24 cellular contexts compared by ENCODE assay signal in the genomic region with DNA sequence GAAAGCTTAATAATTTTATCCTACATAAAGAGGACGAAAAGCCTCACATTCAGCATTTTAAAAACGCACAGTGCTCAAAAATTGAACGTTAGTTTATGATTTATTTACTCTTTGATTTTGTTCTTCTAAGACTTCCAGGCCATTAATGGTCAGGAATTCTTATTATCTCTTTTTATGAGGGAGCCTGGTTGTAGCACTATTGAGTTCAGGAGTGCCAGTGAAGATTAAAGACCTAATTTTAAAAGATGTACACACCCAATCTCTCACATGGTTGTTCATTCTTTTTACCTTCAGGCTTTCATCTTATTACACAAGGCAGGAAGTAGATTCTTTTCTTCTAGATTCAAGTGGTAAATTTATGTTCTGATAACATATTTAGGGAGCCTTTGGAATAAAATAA.
"Had no signal": no experiment of that assay in that cellular context is flagged by ENCODE, and none has a peak within 500 bp of the region (broad histone marks: within the 10 kb centered on the region; RNA-seq: fewer than 3 reads in every experiment).

No MANE protein-coding gene starts in this region.

- H3K36me3 Mint-ChIP-seq: activated naive CD4-positive, alpha-beta T cell treated with anti-CD3 and anti-CD28 coated beads, Interleukin-2, amount 10 ng/mL, durations not matched to agents 7 days and 5 days; brain; immature natural killer cell; naive thymus-derived CD8-positive, alpha-beta T cell had no signal

- H3K27me3 Mint-ChIP-seq: activated naive CD4-positive, alpha-beta T cell treated with anti-CD3 and anti-CD28 coated beads, Interleukin-2, amount 10 ng/mL, durations not matched to agents 7 days and 5 days; brain; progenitor cell of endocrine pancreas; stimulated activated naive CD8-positive, alpha-beta T cell treated with anti-CD3 and anti-CD28 coated beads, Interleukin-15, Interleukin-2, amounts not matched to agents 100 ng/mL and 50 ng/mL, for 24 hours had no signal

- H3K27ac ChIP-seq: left lung, thyroid gland had no signal

- H3K4me1 ChIP-seq: left lung, thyroid gland had no signal

- H3K36me3 ChIP-seq: left lung, thyroid gland had no signal

- DNase-seq: activated CD4-positive, alpha-beta T cell treated with anti-CD3 and anti-CD28 coated beads for 4 hours; activated CD4-positive, alpha-beta T cell treated with anti-CD3 and anti-CD28 coated beads, Interleukin-2, amount 50 U/mL, for 48 hours; activated CD4-positive, CD25-positive, alpha-beta regulatory T cell; activated CD8-positive, alpha-beta memory T cell treated with anti-CD3 and anti-CD28 coated beads, Interleukin-2, amount 50 U/mL, for 48 hours; activated effector memory CD4-positive, alpha-beta T cell treated with anti-CD3 and anti-CD28 coated beads, Interleukin-2, amount 50 U/mL, for 16 hours; activated naive CD4-positive, alpha-beta T cell treated with anti-CD3 and anti-CD28 coated beads, Interleukin-2, amount 10 ng/mL, durations not matched to agents 7 days and 5 days; activated T-cell treated with anti-CD3 and anti-CD28 coated beads, Interleukin-2, amount 50 U/mL, for 72 hours; aorta; dermis blood vessel endothelial cell; effector CD8-positive, alpha-beta T cell; foreskin melanocyte; immature natural killer cell; kidney glomerular epithelial cell; left lung; naive thymus-derived CD8-positive, alpha-beta T cell; retina; stimulated activated CD4-positive, alpha-beta T cell treated with anti-CD3 and anti-CD28 coated beads, Interleukin-4, amount 100 ng/mL, for 24 hours; substantia nigra; T1000; thyroid gland had no signal

- H3K4me3 Mint-ChIP-seq: activated naive CD4-positive, alpha-beta T cell treated with anti-CD3 and anti-CD28 coated beads, Interleukin-2, amount 10 ng/mL, durations not matched to agents 7 days and 5 days; activated T-cell treated with anti-CD3 and anti-CD28 coated beads, Interleukin-2, amount 50 U/mL, for 72 hours; brain; immature natural killer cell; naive thymus-derived CD8-positive, alpha-beta T cell; stimulated activated naive CD8-positive, alpha-beta T cell treated with anti-CD3 and anti-CD28 coated beads, Interleukin-15, Interleukin-2, amounts not matched to agents 100 ng/mL and 50 ng/mL, for 24 hours; T-helper 1 cell treated with Interleukin-12 subunit alpha and Interleukin-12 subunit beta and Interleukin-4 antibody, amounts not matched to agents 30 μg/mL and 1 μg/mL, for 36 hours had no signal

- H3K4me3 ChIP-seq: left lung, thyroid gland had no signal

- H3K9me3 Mint-ChIP-seq: activated naive CD4-positive, alpha-beta T cell treated with anti-CD3 and anti-CD28 coated beads, Interleukin-2, amount 10 ng/mL, durations not matched to agents 7 days and 5 days; activated T-cell treated with anti-CD3 and anti-CD28 coated beads, Interleukin-2, amount 50 U/mL, for 72 hours; immature natural killer cell; stimulated activated naive CD8-positive, alpha-beta T cell treated with anti-CD3 and anti-CD28 coated beads, Interleukin-15, Interleukin-2, amounts not matched to agents 100 ng/mL and 50 ng/mL, for 24 hours; T-helper 1 cell treated with Interleukin-12 subunit alpha and Interleukin-12 subunit beta and Interleukin-4 antibody, amounts not matched to agents 30 μg/mL and 1 μg/mL, for 36 hours had no signal

- H3K9me3 ChIP-seq: left lung, thyroid gland had no signal

- H3K4me1 Mint-ChIP-seq: activated naive CD4-positive, alpha-beta T cell treated with anti-CD3 and anti-CD28 coated beads, Interleukin-2, amount 10 ng/mL, durations not matched to agents 7 days and 5 days; immature natural killer cell; naive thymus-derived CD8-positive, alpha-beta T cell had no signal

- ATAC-seq: activated T-cell treated with anti-CD3 and anti-CD28 coated beads, Interleukin-2, amount 50 U/mL, for 72 hours; left lung; naive thymus-derived CD8-positive, alpha-beta T cell had no signal

- H3K27me3 ChIP-seq: left lung, thyroid gland had no signal

- H3K27ac Mint-ChIP-seq: activated naive CD4-positive, alpha-beta T cell treated with anti-CD3 and anti-CD28 coated beads, Interleukin-2, amount 10 ng/mL, durations not matched to agents 7 days and 5 days; activated T-cell treated with anti-CD3 and anti-CD28 coated beads, Interleukin-2, amount 50 U/mL, for 72 hours; immature natural killer cell; naive thymus-derived CD8-positive, alpha-beta T cell; progenitor cell of endocrine pancreas; stimulated activated naive CD8-positive, alpha-beta T cell treated with anti-CD3 and anti-CD28 coated beads, Interleukin-15, Interleukin-2, amounts not matched to agents 100 ng/mL and 50 ng/mL, for 24 hours; T-helper 1 cell treated with Interleukin-12 subunit alpha and Interleukin-12 subunit beta and Interleukin-4 antibody, amounts not matched to agents 30 μg/mL and 1 μg/mL, for 36 hours had no signal
